Comparison of ENCODE assay signal across 12 cellular contexts in genomic region chr1:178091986-178092745, GRCh38. TPM values are rescaled to one million over a fixed set of nuclear protein-coding genes. Genes with fewer than 3 reads are reported as not detected.
DNase-seq lines count a peak whose midpoint lies in the region; ATAC-seq, FAIRE-seq and TF ChIP-seq lines count a peak whose summit lies in the region.
"Had no signal": no experiment of that assay in that cellular context is flagged by ENCODE, and none has a peak within 500 bp of the region (broad histone marks: within the 10 kb centered on the region; RNA-seq: fewer than 3 reads in every experiment).

No MANE protein-coding gene starts in this region.

- no peak overlapping the region for H3K4ac ChIP-seq in neuronal stem cell (ENCODE audit: low read length)

- H3K4me3 ChIP-seq in HepG2 (replicated peaks in 1 of 3; ENCODE audit: insufficient read depth in 1 of 3, low read depth in 2 of 3, low read length in 3 of 3) (peak overlapping the region in 2 of 3 experiments; percentile 96 to 97; a peak in 2 of 6 replicates), right lobe of liver (no peak overlapping the region), iPS-18a (ENCODE audit: low read length) (peak overlapping the region; percentile 92), urinary bladder (ENCODE audit: low read depth, low read length) (no peak overlapping the region), neuronal stem cell (ENCODE audit: low read length in 2 of 2) (peak overlapping the region in 1 of 2 donors; percentile 65)

- no peak overlapping the region for H2AK5ac ChIP-seq in neuronal stem cell (ENCODE audit: low read depth, low read length)

- TF ChIP-seq CTCF in HepG2 (CRISPR knock-in tag; IDR thresholded peaks at IDR 0.05) (no peak), right lobe of liver (IDR thresholded peaks at IDR 0.05) (no peak)

- H4K8ac ChIP-seq in neuronal stem cell (ENCODE audit: low read depth, low read length): no peak overlapping the region

- H3K23ac ChIP-seq in neuronal stem cell (ENCODE audit: low read depth, low read length, poor library complexity): no peak overlapping the region

- H3K36me3 ChIP-seq in HepG2 (replicated peaks in 1 of 2; ENCODE audit: control insufficient read depth in 1 of 2, insufficient read depth in 2 of 2, low read length in 2 of 2) (no peaks in the 10 kb centered on the region), right lobe of liver (no peaks in the 10 kb centered on the region), iPS-18a (ENCODE audit: control insufficient read depth, low read depth, low read length) (no peaks in the 10 kb centered on the region), urinary bladder (ENCODE audit: insufficient read depth) (no peaks in the 10 kb centered on the region), neuronal stem cell (replicated peaks in 1 of 2; ENCODE audit: control insufficient read depth in 2 of 2, insufficient read depth in 2 of 2, low read length in 2 of 2) (no peaks in the 10 kb centered on the region)

- H3K79me1 ChIP-seq in neuronal stem cell (ENCODE audit: low read depth, low read length): peaks cover 2% of the 10 kb centered on the region

- H3K9me3 ChIP-seq in HepG2 (ENCODE audit: low read length): no peaks in the 10 kb centered on the region
- no peaks in the 10 kb centered on the region for H3K9me3 ChIP-seq in right lobe of liver
- H3K9me3 ChIP-seq in iPS-18a (ENCODE audit: control insufficient read depth, low read depth, low read length): no peaks in the 10 kb centered on the region
- no peaks in the 10 kb centered on the region for H3K9me3 ChIP-seq in neuronal stem cell (replicated peaks in 1 of 2; ENCODE audit: control insufficient read depth in 2 of 2, insufficient read depth in 1 of 2, low read depth in 1 of 2, low read length in 2 of 2)

- H3K4me1 ChIP-seq in HepG2 (ENCODE audit: insufficient read depth, low read length) (peaks cover 49% of the 10 kb centered on the region), right lobe of liver (peaks cover 0 to 5% (median 3%) of the 10 kb centered on the region in 4 donors), iPS-18a (ENCODE audit: control insufficient read depth, low read depth, low read length) (peaks cover 16% of the 10 kb centered on the region), urinary bladder (ENCODE audit: insufficient read depth) (no peaks in the 10 kb centered on the region), neuronal stem cell (ENCODE audit: control insufficient read depth in 2 of 2, insufficient read depth in 1 of 2, low read depth in 1 of 2, low read length in 2 of 2) (peaks cover 2 to 5% of the 10 kb centered on the region in 2 donors)

- CTCF ChIA-PET in HepG2 (lab: Yijun Ruan, JAX; ENCODE audit: low intra/inter-chr PET ratio, low total read pairs): no interaction called here

- in situ Hi-C loops in HepG2 (cut with HindIII; ENCODE audit: extremely low pct_ligation_motif_present, low pct_unique_long_range_greater_than_20kb): no loop called here

- TF ChIP-seq RAD21 in HepG2 (CRISPR knock-in tag; IDR thresholded peaks at IDR 0.05): no peak

- no peak overlapping the region for H2AFZ ChIP-seq in HepG2 (ENCODE audit: low read length)
- H2AFZ ChIP-seq in neuronal stem cell (ENCODE audit: low read length): no peak overlapping the region

- DNase-seq in HepG2 (ENCODE audit: low spot score) (peak; percentile 29), right lobe of liver (no peak), amniotic epithelial cell (ENCODE audit: low read depth) (peak; percentile 91), neuronal stem cell (ENCODE audit: low spot score) (no peak)
- DNase-seq: activated CD4-positive, alpha-beta T cell treated with anti-CD3 and anti-CD28 coated beads, Interleukin-2, amount 10 ng/mL, durations not matched to agents 24 days and 14 days; KBM-7; SHP77 treated with DMSO at 0.1 percent for 48 hours had no signal

- no peak overlapping the region for H4K91ac ChIP-seq in neuronal stem cell (ENCODE audit: low read depth, low read length, poor library complexity)

- ATAC-seq in HepG2 (no peak), right lobe of liver (no peak), HG03095 (IDR thresholded peaks at IDR 0.05; ENCODE audit: unreplicated experiment) (no peak), HG02763 (IDR thresholded peaks at IDR 0.05; ENCODE audit: unreplicated experiment) (no peak)
- ATAC-seq: activated naive CD4-positive, alpha-beta T cell treated with anti-CD3 and anti-CD28 coated beads, Interleukin-2, amount 50 U/mL, for 72 hours had no signal

- no TSS peak for BruUV-seq in HepG2 (replicated peaks; lab: Mats Ljungman, UMichigan)

- no peak for FAIRE-seq in HepG2 (lab: Jason Lieb, UNC)

- H2BK120ac ChIP-seq in neuronal stem cell (ENCODE audit: low read depth, low read length): no peak overlapping the region

- H3K9ac ChIP-seq in HepG2 (ENCODE audit: insufficient read depth, low read depth, low read length) (0 out of 2 replicates have a peak overlapping the region, but pooled peaks have one; percentile 68), iPS-18a (ENCODE audit: low read length) (no peak overlapping the region), neuronal stem cell (ENCODE audit: low read depth, low read length, poor library complexity) (no peak overlapping the region)

- no peak overlapping the region for H2BK5ac ChIP-seq in neuronal stem cell (ENCODE audit: low read length)

- intact Hi-C loops in HepG2 (cut with micrococcal nuclease; ENCODE audit: unreplicated experiment) (loop anchor here (2.0 to 10.0 kb wide), 3 partner anchors 35 to 193 kb away; no protein-coding TSS in a partner anchor), right lobe of liver (cut with DNase I) (no loop called here)

- no peak overlapping the region for H3K18ac ChIP-seq in neuronal stem cell (ENCODE audit: low read length)

- no peak overlapping the region for H2BK12ac ChIP-seq in neuronal stem cell (ENCODE audit: low read length)

- WGBS in HepG2 (ENCODE audit: low lambda C conversion rate): 56% methylated on average over 3 of the region's 3 CpGs
- 79% methylated on average over 3 of the region's 3 CpGs for WGBS in right lobe of liver (ENCODE audit: insufficient coverage, low coverage, low lambda C conversion rate, missing lambda C conversion rate)
- WGBS in urinary bladder: 69% methylated on average over 3 of the region's 3 CpGs
- no CpG with 5 or more reads among the region's 3 CpGs for WGBS in neuronal stem cell (ENCODE audit: extremely low coverage in 2 of 2, insufficient read length in 2 of 2, insufficient replicate concordance in 1 of 2), 2 donors

- H3K79me2 ChIP-seq in HepG2 (ENCODE audit: insufficient read depth, low read length): peaks cover 22% of the 10 kb centered on the region

- H3K4me2 ChIP-seq in HepG2 (ENCODE audit: low read depth, low read length): peak overlapping the region; percentile 77
- H3K4me2 ChIP-seq in neuronal stem cell (ENCODE audit: insufficient read depth, low read length, poor library complexity, severe bottlenecking): no peak overlapping the region

- H3K27ac ChIP-seq in HepG2 (ENCODE audit: extremely low read length, insufficient read depth, low read length) (peak overlapping the region; percentile 69), right lobe of liver (no peak overlapping the region), iPS-18a (ENCODE audit: low read length) (no peak overlapping the region), urinary bladder (ENCODE audit: low read depth) (peak overlapping the region; percentile 32), neuronal stem cell (replicated peaks; ENCODE audit: low read length) (no peak overlapping the region)

- TF ChIP-seq POLR2A in HepG2 (IDR thresholded peaks at IDR 0.05; ENCODE audit: insufficient read depth in 1 of 2, low read depth in 2 of 2, low read length in 2 of 2) (no peak), right lobe of liver (IDR thresholded peaks at IDR 0.05) (no peak)

- POLR2A ChIA-PET in HepG2 (lab: Yijun Ruan, JAX): interaction anchor here (2.7 kb wide), 1 partner anchor 40 kb away, joined by 12 read pairs; no protein-coding TSS in a partner anchor

- no peaks in the 10 kb centered on the region; a peak in 1 of 5 replicates for H3K27me3 ChIP-seq in HepG2 (ENCODE audit: control insufficient read depth in 1 of 2, insufficient read depth in 2 of 2, low read length in 2 of 2)
- no peaks in the 10 kb centered on the region for H3K27me3 ChIP-seq in right lobe of liver
- H3K27me3 ChIP-seq in iPS-18a (ENCODE audit: control insufficient read depth, insufficient read depth, low read length): no peaks in the 10 kb centered on the region
- H3K27me3 ChIP-seq in neuronal stem cell (ENCODE audit: control insufficient read depth in 3 of 3, insufficient read depth in 3 of 3, low read depth in 1 of 3, low read length in 3 of 3): no peaks in the 10 kb centered on the region

- no peak overlapping the region for H3K14ac ChIP-seq in neuronal stem cell (ENCODE audit: low read length)

- H4K20me1 ChIP-seq in HepG2 (ENCODE audit: insufficient read depth, low read length): no peaks in the 10 kb centered on the region

- TF ChIP-seq EP300 in HepG2 (IDR thresholded peaks at IDR 0.05; ENCODE audit: low read depth in 2 of 2, low read length in 2 of 2) (no peak), HepG2 (CRISPR knock-in tag; IDR thresholded peaks at IDR 0.05; ENCODE audit: borderline replicate concordance) (no peak)

- no peak overlapping the region for H2BK15ac ChIP-seq in neuronal stem cell (ENCODE audit: low read length)

RNA-seq across cellular contexts. Expression of gene RASAL2, which starts 1.7 kb away (rescaled TPM):
- 5.4 and 6.4 TPM in 2 replicates for total RNA-seq in HepG2 (2016; rRNA removed; fragmentation: Illumina TruSeq; extraction: Trizol)
- 1.5 and 1.8 TPM in 2 replicates for total RNA-seq in HepG2 (2016; cell fraction: cytosol; rRNA removed; fragmentation: Illumina TruSeq; extraction: Trizol; ENCODE audit: low read depth)
- total RNA-seq in HepG2 (2016; cell fraction: insoluble cytoplasmic fraction; rRNA removed; fragmentation: Illumina TruSeq; extraction: Trizol): 5.2 and 6.3 TPM in 2 replicates
- 1.9 and 2.0 TPM in 2 replicates for total RNA-seq in HepG2 (2016; cell fraction: membrane; rRNA removed; fragmentation: Illumina TruSeq; extraction: Trizol)
- 9.0 and 10.9 TPM in 2 replicates for total RNA-seq in HepG2 (2016; cell fraction: nucleus; rRNA removed; fragmentation: Illumina TruSeq; extraction: Trizol)
- polyA plus RNA-seq in HepG2 (2011; rRNA removed): 4.6 and 5.9 TPM in 2 replicates
- 3.1 and 3.2 TPM in 2 replicates for polyA plus RNA-seq in HepG2 (2011; cell fraction: cytosol; rRNA removed)
- polyA plus RNA-seq in HepG2 (2011; cell fraction: nucleus; rRNA removed): 13.0 and 15.7 TPM in 2 replicates
- polyA plus RNA-seq in HepG2 (2012): 3.0 and 3.2 TPM in 2 replicates
- polyA plus RNA-seq in HepG2 (2016; cell fraction: cytosol; fragmentation: Illumina TruSeq; extraction: Trizol; ENCODE audit: low read depth): 0.06 and 0.07 TPM in 2 replicates
- polyA plus RNA-seq in HepG2 (2016; cell fraction: insoluble cytoplasmic fraction; fragmentation: Illumina TruSeq; extraction: Trizol; ENCODE audit: low read depth): 4.1 and 4.5 TPM in 2 replicates
- polyA plus RNA-seq in HepG2 (2016; cell fraction: membrane; fragmentation: Illumina TruSeq; extraction: Trizol; ENCODE audit: low read depth): 0.26 and 0.38 TPM in 2 replicates
- polyA plus RNA-seq in HepG2 (2016; cell fraction: nucleus; fragmentation: Illumina TruSeq; extraction: Trizol; ENCODE audit: insufficient read depth, low read depth): 8.1 and 9.7 TPM in 2 replicates
- 15.5 and 36.8 TPM in 2 replicates for polyA minus RNA-seq in HepG2 (2011; rRNA and poly(A)+ RNA removed; ENCODE audit: low replicate concordance)
- polyA minus RNA-seq in HepG2 (2011; cell fraction: cytosol; rRNA and poly(A)+ RNA removed): 6.7 and 8.0 TPM in 2 replicates
- 34.3 and 40.3 TPM in 2 replicates for polyA minus RNA-seq in HepG2 (2011; cell fraction: nucleus; rRNA and poly(A)+ RNA removed)
- total RNA-seq in right lobe of liver: 1 to 10 TPM; 3.6 to 6.0 (median 5.2) TPM
- 29.2 TPM for total RNA-seq in urinary bladder
- 8.8 TPM for polyA plus RNA-seq in urinary bladder
- polyA plus RNA-seq in neuronal stem cell (2013, experiment 1 of 2): 7.1 TPM
- polyA plus RNA-seq in neuronal stem cell (2013, experiment 2 of 2): 7.1 TPM
- total RNA-seq: activated CD4-positive, alpha-beta T cell treated with anti-CD3 and anti-CD28 coated beads, Interleukin-2, amount 10 ng/mL, durations not matched to agents 24 days and 14 days; activated naive CD4-positive, alpha-beta T cell treated with anti-CD3 and anti-CD28 coated beads, Interleukin-2, amount 50 U/mL, for 72 hours had no signal

Comparison
In these comparisons a context has a peak if more than half of its experiments do, and no peak if none do; other contexts are left out.
1. DNase-seq: peak in HepG2 (single experiment) and amniotic epithelial cell (single experiment); none in right lobe of liver (0 of 3) and neuronal stem cell (single experiment).
2. H3K27ac ChIP-seq: peak in HepG2 (single experiment) and urinary bladder (single experiment); none in right lobe of liver (0 of 3), iPS-18a (single experiment) and neuronal stem cell (single experiment).
3. H3K4me3 ChIP-seq: peak in HepG2 (2 of 3) and iPS-18a (single experiment); none in right lobe of liver (0 of 3) and urinary bladder (single experiment).